In genomic region chr18:49762191-49763077, GRCh38 we compare ENCODE assay signal across 16 cellular contexts.
"Had no signal": no experiment of that assay in that cellular context is flagged by ENCODE, and none has a peak within 500 bp of the region (broad histone marks: within the 10 kb centered on the region; RNA-seq: fewer than 3 reads in every experiment).

No MANE protein-coding gene starts in this region.

- H3K4me1 Mint-ChIP-seq: activated CD4-positive, alpha-beta memory T cell treated with anti-CD3 and anti-CD28 coated beads, Interleukin-2, amount 10 ng/mL, durations not matched to agents 7 days and 5 days had no signal

- H3K27me3 Mint-ChIP-seq: activated CD4-positive, alpha-beta memory T cell treated with anti-CD3 and anti-CD28 coated beads, Interleukin-2, amount 10 ng/mL, durations not matched to agents 7 days and 5 days had no signal

- H3K4me3 Mint-ChIP-seq: activated CD4-positive, alpha-beta memory T cell treated with anti-CD3 and anti-CD28 coated beads, Interleukin-2, amount 10 ng/mL, durations not matched to agents 7 days and 5 days; activated naive CD4-positive, alpha-beta T cell treated with anti-CD3 and anti-CD28 coated beads for 36 hours; activated T-cell treated with anti-CD3 and anti-CD28 coated beads, Interleukin-2, amount 50 U/mL, for 72 hours; mesothelial cell of epicardium had no signal

- H3K36me3 Mint-ChIP-seq: mesothelial cell of epicardium had no signal

- H3K9me3 Mint-ChIP-seq: activated CD4-positive, alpha-beta memory T cell treated with anti-CD3 and anti-CD28 coated beads, Interleukin-2, amount 10 ng/mL, durations not matched to agents 7 days and 5 days; activated naive CD4-positive, alpha-beta T cell treated with anti-CD3 and anti-CD28 coated beads for 36 hours; activated T-cell treated with anti-CD3 and anti-CD28 coated beads, Interleukin-2, amount 50 U/mL, for 72 hours; mesothelial cell of epicardium had no signal

- H3K27ac Mint-ChIP-seq: activated CD4-positive, alpha-beta memory T cell treated with anti-CD3 and anti-CD28 coated beads, Interleukin-2, amount 10 ng/mL, durations not matched to agents 7 days and 5 days; activated naive CD4-positive, alpha-beta T cell treated with anti-CD3 and anti-CD28 coated beads for 36 hours; activated T-cell treated with anti-CD3 and anti-CD28 coated beads, Interleukin-2, amount 50 U/mL, for 72 hours; mesothelial cell of epicardium had no signal

- DNase-seq: activated CD4-positive, alpha-beta memory T cell treated with anti-CD3 and anti-CD28 coated beads, Interleukin-2, amount 10 ng/mL, durations not matched to agents 7 days and 5 days; activated naive CD4-positive, alpha-beta T cell treated with anti-CD3 and anti-CD28 coated beads for 36 hours; activated T-cell treated with anti-CD3 and anti-CD28 coated beads, Interleukin-2, amount 50 U/mL, for 72 hours; adrenal gland; caudate nucleus; cortex of kidney; effector CD8-positive, alpha-beta T cell; gastrocnemius medialis; heart right ventricle; islet precursor cell; left ventricle myocardium superior; occipital lobe; psoas muscle; stimulated activated CD4-positive, alpha-beta T cell treated with anti-CD3 and anti-CD28 coated beads, Interleukin-12 subunit alpha, Interleukin-12 subunit beta, amount 100 ng/mL, for 4 hours; stomach had no signal

- ATAC-seq: activated T-cell treated with anti-CD3 and anti-CD28 coated beads, Interleukin-2, amount 50 U/mL, for 72 hours; gastrocnemius medialis; left ventricle myocardium superior; psoas muscle had no signal
